23 cellular contexts compared by ENCODE assay signal in genomic region chr12:59405992-59406391, GRCh38.
DNase-seq lines count a peak whose midpoint lies in the region; ATAC-seq, FAIRE-seq and TF ChIP-seq lines count a peak whose summit lies in the region.
"Had no signal": no experiment of that assay in that cellular context is flagged by ENCODE, and none has a peak within 500 bp of the region (broad histone marks: within the 10 kb centered on the region; RNA-seq: fewer than 3 reads in every experiment).

No MANE protein-coding gene starts in this region.

- H3K4me1 ChIP-seq in upper lobe of left lung: peaks cover 0 to 5% (median 0%) of the 10 kb centered on the region in 4 donors
- H3K4me1 ChIP-seq: A549 had no signal

- H3K4me3 ChIP-seq in upper lobe of left lung: no peak overlapping the region
- H3K4me3 ChIP-seq: A549 had no signal

- DNase-seq in activated naive CD4-positive, alpha-beta T cell treated with anti-CD3 and anti-CD28 coated beads, Interleukin-2, amount 50 U/mL, for 72 hours (ENCODE audit: low spot score in 2 of 2): no peak
- DNase-seq in activated naive CD4-positive, alpha-beta T cell (lab: John Stamatoyannopoulos, UW): no peak
- DNase-seq in activated naive CD8-positive, alpha-beta T cell treated with anti-CD3 and anti-CD28 coated beads, Interleukin-2, amount 50 U/mL, for 24 hours: no peak
- DNase-seq in GM12891 (ENCODE audit: insufficient read length, low spot score) (no peak), upper lobe of left lung (no peak), H4 (ENCODE audit: low spot score) (no peak)
- DNase-seq: C1 segment of cervical spinal cord, DND-41, HCEC 1CT, IMR-90, Kasumi-1, NCI-H1105, NCI-H1694 treated with DMSO at 0.1 percent for 48 hours, NCI-H2107, NCI-H2227 treated with DMSO at 0.1 percent for 48 hours, NCI-H524, Right ventricle myocardium superior, SK-N-SH had no signal

- H3K4me1 Mint-ChIP-seq in activated naive CD8-positive, alpha-beta T cell treated with anti-CD3 and anti-CD28 coated beads, Interleukin-2, amount 50 U/mL, for 24 hours: peaks cover 17% of the 10 kb centered on the region

- no peaks in the 10 kb centered on the region for H3K9me3 Mint-ChIP-seq in activated naive CD4-positive, alpha-beta T cell treated with anti-CD3 and anti-CD28 coated beads, Interleukin-2, amount 50 U/mL, for 72 hours
- no peaks in the 10 kb centered on the region for H3K9me3 Mint-ChIP-seq in activated naive CD8-positive, alpha-beta T cell treated with anti-CD3 and anti-CD28 coated beads, Interleukin-2, amount 50 U/mL, for 24 hours

- peaks cover 6% of the 10 kb centered on the region for H3K27me3 Mint-ChIP-seq in activated naive CD8-positive, alpha-beta T cell treated with anti-CD3 and anti-CD28 coated beads, Interleukin-2, amount 50 U/mL, for 24 hours

- peak; percentile 82 to 83 for ATAC-seq in activated naive CD4-positive, alpha-beta T cell treated with anti-CD3 and anti-CD28 coated beads, Interleukin-2, amount 50 U/mL, for 72 hours
- ATAC-seq in HG03432 (IDR thresholded peaks at IDR 0.05; ENCODE audit: unreplicated experiment) (peak; percentile 34), upper lobe of left lung (ENCODE audit: low FRiP score in 2 of 2) (no peak), GM21717 (IDR thresholded peaks at IDR 0.05; ENCODE audit: unreplicated experiment) (no peak)
- ATAC-seq in activated naive CD8-positive, alpha-beta T cell treated with anti-CD3 and anti-CD28 coated beads, Interleukin-2, amount 50 U/mL, for 24 hours: peak; percentile 95
- ATAC-seq: A549, Panc1 had no signal

- no peak for FAIRE-seq in GM12891 (lab: Jason Lieb, UNC)
- FAIRE-seq: A549, G401.6 had no signal

- no peaks in the 10 kb centered on the region for H3K36me3 ChIP-seq in upper lobe of left lung

- H3K36me3 Mint-ChIP-seq in activated naive CD4-positive, alpha-beta T cell treated with anti-CD3 and anti-CD28 coated beads, Interleukin-2, amount 50 U/mL, for 72 hours: no peaks in the 10 kb centered on the region
- H3K36me3 Mint-ChIP-seq in activated naive CD8-positive, alpha-beta T cell treated with anti-CD3 and anti-CD28 coated beads, Interleukin-2, amount 50 U/mL, for 24 hours (ENCODE audit: low read depth): no peaks in the 10 kb centered on the region

- no peak overlapping the region for H3K27ac Mint-ChIP-seq in activated naive CD4-positive, alpha-beta T cell treated with anti-CD3 and anti-CD28 coated beads, Interleukin-2, amount 50 U/mL, for 72 hours
- H3K27ac Mint-ChIP-seq in activated naive CD8-positive, alpha-beta T cell treated with anti-CD3 and anti-CD28 coated beads, Interleukin-2, amount 50 U/mL, for 24 hours: peak overlapping the region; percentile 53

- TF ChIP-seq POLR2A in GM12891 (IDR thresholded peaks at IDR 0.05; ENCODE audit: low read depth, low read length) (no peak), upper lobe of left lung (IDR thresholded peaks at IDR 0.05) (no peak)

- TF ChIP-seq CTCF in upper lobe of left lung (IDR thresholded peaks at IDR 0.05): no peak

- H3K27me3 ChIP-seq in upper lobe of left lung: no peaks in the 10 kb centered on the region

- no peak overlapping the region for H3K4me3 Mint-ChIP-seq in activated naive CD8-positive, alpha-beta T cell treated with anti-CD3 and anti-CD28 coated beads, Interleukin-2, amount 50 U/mL, for 24 hours

- no peak for TF ChIP-seq EP300 in upper lobe of left lung (IDR thresholded peaks at IDR 0.05)

- no peak overlapping the region for H3K27ac ChIP-seq in upper lobe of left lung
- H3K27ac ChIP-seq: A549 had no signal

- no peaks in the 10 kb centered on the region for H3K9me3 ChIP-seq in upper lobe of left lung
- H3K9me3 ChIP-seq: A549, SK-N-SH had no signal

TF ChIP-seq in GM12891, 5 proteins besides CTCF, POLR2A, EP300 and RAD21:
- TF ChIP-seq TAF1 (IDR thresholded peaks at IDR 0.05; ENCODE audit: low read depth, low read length) (no peak), PAX5 (IDR thresholded peaks at IDR 0.05; ENCODE audit: insufficient read depth, low read length, severe bottlenecking) (no peak), POLR2AphosphoS5 (IDR thresholded peaks at IDR 0.05; ENCODE audit: low read depth, low read length) (no peak), SPI1 (IDR thresholded peaks at IDR 0.05; ENCODE audit: low read depth, low read length) (no peak), POU2F2 (IDR thresholded peaks at IDR 0.05; ENCODE audit: low read depth, low read length) (no peak)

Comparison
In these comparisons a context has a peak if more than half of its experiments do, and no peak if none do; other contexts are left out.
1. ATAC-seq: peak in activated naive CD4-positive, alpha-beta T cell treated with anti-CD3 and anti-CD28 coated beads, Interleukin-2, amount 50 U/mL, for 72 hours (2 of 2), HG03432 (single experiment) and activated naive CD8-positive, alpha-beta T cell treated with anti-CD3 and anti-CD28 coated beads, Interleukin-2, amount 50 U/mL, for 24 hours (single experiment); none in upper lobe of left lung (0 of 2) and GM21717 (single experiment).